ENCODE assay signal across 12 cellular contexts in genomic region chr1:19393051-19393450, GRCh38.
DNase-seq lines count a peak whose midpoint lies in the region; ATAC-seq and TF ChIP-seq lines count a peak whose summit lies in the region.
"Had no signal": no experiment of that assay in that cellular context is flagged by ENCODE, and none has a peak within 500 bp of the region (broad histone marks: within the 10 kb centered on the region; RNA-seq: fewer than 3 reads in every experiment).

No MANE protein-coding gene starts in this region.

- ATAC-seq in T-helper 17 cell = no peak
- peak in 1 of 2 donors; percentile 19 for ATAC-seq in stimulated activated naive B cell treated with anti-CD40 and anti-IgM and Interleukin-4, amounts not matched to agents 10 μg/mL and 1 μg/mL and 100 μg/mL, for 72 hours (replicated peaks)
- ATAC-seq in gastrocnemius medialis = no peak
- ATAC-seq in GM19467 (IDR thresholded peaks at IDR 0.05; ENCODE audit: unreplicated experiment) = no peak
- ATAC-seq: HCT116 had no signal

- intact Hi-C loops in activated CD4-positive, alpha-beta T cell treated with anti-CD3 and anti-CD28 coated beads, Interleukin-2, amount 10 ng/mL, durations not matched to agents 24 days and 14 days (cut with micrococcal nuclease) = loop anchor here (5.0 kb wide), 1 partner anchor 204 kb away; a partner anchor contains a TSS
- intact Hi-C loops in gastrocnemius medialis (cut with DNase I; ENCODE audit: low total_unique reads) = loop anchor here (5.0 kb wide), 1 partner anchor 204 kb away; a partner anchor contains a TSS

- H3K4me1 ChIP-seq in gastrocnemius medialis = peaks cover 14 to 17% of the 10 kb centered on the region in 2 donors

- H3K4me3 Mint-ChIP-seq in activated CD4-positive, alpha-beta T cell treated with anti-CD3 and anti-CD28 coated beads, Interleukin-2, amount 10 ng/mL, durations not matched to agents 24 days and 14 days = no peak overlapping the region
- H3K4me3 Mint-ChIP-seq in T-helper 17 cell (peak overlapping the region; percentile 25), glutamatergic neuron (ENCODE audit: unreplicated experiment) (no peak overlapping the region)
- peak overlapping the region; percentile 29 to 36 for H3K4me3 Mint-ChIP-seq in stimulated activated naive B cell treated with anti-CD40 and anti-IgM and Interleukin-4, amounts not matched to agents 10 μg/mL and 1 μg/mL and 100 μg/mL, for 72 hours

- TF ChIP-seq CTCF in glutamatergic neuron (IDR thresholded peaks at IDR 0.05; ENCODE audit: partially characterized antibody, unreplicated experiment) (no peak), gastrocnemius medialis (IDR thresholded peaks at IDR 0.05 in 4 of 5, conservative IDR thresholded peaks at IDR 0.05 in 1 of 5) (no peak)

- H3K36me3 Mint-ChIP-seq in activated CD4-positive, alpha-beta T cell treated with anti-CD3 and anti-CD28 coated beads, Interleukin-2, amount 10 ng/mL, durations not matched to agents 24 days and 14 days (ENCODE audit: low read depth) = peaks cover 7% of the 10 kb centered on the region
- H3K36me3 Mint-ChIP-seq in T-helper 17 cell (ENCODE audit: low read depth) = no peaks in the 10 kb centered on the region
- no peaks in the 10 kb centered on the region for H3K36me3 Mint-ChIP-seq in glutamatergic neuron (ENCODE audit: unreplicated experiment)
- peaks cover 0 to 26% of the 10 kb centered on the region in 2 donors for H3K36me3 Mint-ChIP-seq in stimulated activated naive B cell treated with anti-CD40 and anti-IgM and Interleukin-4, amounts not matched to agents 10 μg/mL and 1 μg/mL and 100 μg/mL, for 72 hours

- no peaks in the 10 kb centered on the region for H3K36me3 ChIP-seq in gastrocnemius medialis

- no peak for TF ChIP-seq POLR2A in gastrocnemius medialis (IDR thresholded peaks at IDR 0.05)

- in situ Hi-C loops in gastrocnemius medialis (cut with MboI; ENCODE audit: low sequenced_read_pairs in 4 of 4) = loop anchor here in 1 of 4 donors (25.0 kb wide), 1 partner anchor 94 kb away; the partner anchor contains the start of gene CAPZB

- peaks cover 45% of the 10 kb centered on the region for H3K4me1 Mint-ChIP-seq in activated CD4-positive, alpha-beta T cell treated with anti-CD3 and anti-CD28 coated beads, Interleukin-2, amount 10 ng/mL, durations not matched to agents 24 days and 14 days
- H3K4me1 Mint-ChIP-seq in T-helper 17 cell (peaks cover 53% of the 10 kb centered on the region), glutamatergic neuron (ENCODE audit: low read depth, unreplicated experiment) (peaks cover 15% of the 10 kb centered on the region)
- peaks cover 53 to 71% of the 10 kb centered on the region in 2 donors for H3K4me1 Mint-ChIP-seq in stimulated activated naive B cell treated with anti-CD40 and anti-IgM and Interleukin-4, amounts not matched to agents 10 μg/mL and 1 μg/mL and 100 μg/mL, for 72 hours

- no peaks in the 10 kb centered on the region for H3K9me3 Mint-ChIP-seq in activated CD4-positive, alpha-beta T cell treated with anti-CD3 and anti-CD28 coated beads, Interleukin-2, amount 10 ng/mL, durations not matched to agents 24 days and 14 days
- peaks cover 2% of the 10 kb centered on the region for H3K9me3 Mint-ChIP-seq in glutamatergic neuron (ENCODE audit: unreplicated experiment)
- H3K9me3 Mint-ChIP-seq in stimulated activated naive B cell treated with anti-CD40 and anti-IgM and Interleukin-4, amounts not matched to agents 10 μg/mL and 1 μg/mL and 100 μg/mL, for 72 hours = no peaks in the 10 kb centered on the region

- H3K27ac ChIP-seq in gastrocnemius medialis = no peak overlapping the region

- no peaks in the 10 kb centered on the region for H3K27me3 Mint-ChIP-seq in activated CD4-positive, alpha-beta T cell treated with anti-CD3 and anti-CD28 coated beads, Interleukin-2, amount 10 ng/mL, durations not matched to agents 24 days and 14 days
- H3K27me3 Mint-ChIP-seq in T-helper 17 cell = no peaks in the 10 kb centered on the region
- peaks cover 12% of the 10 kb centered on the region for H3K27me3 Mint-ChIP-seq in glutamatergic neuron (ENCODE audit: unreplicated experiment)
- no peaks in the 10 kb centered on the region for H3K27me3 Mint-ChIP-seq in stimulated activated naive B cell treated with anti-CD40 and anti-IgM and Interleukin-4, amounts not matched to agents 10 μg/mL and 1 μg/mL and 100 μg/mL, for 72 hours

- no peak overlapping the region for H3K4me3 ChIP-seq in gastrocnemius medialis

- H3K27me3 ChIP-seq in gastrocnemius medialis = no peaks in the 10 kb centered on the region

- peak overlapping the region; percentile 51 for H3K27ac Mint-ChIP-seq in activated CD4-positive, alpha-beta T cell treated with anti-CD3 and anti-CD28 coated beads, Interleukin-2, amount 10 ng/mL, durations not matched to agents 24 days and 14 days
- H3K27ac Mint-ChIP-seq in T-helper 17 cell = peak overlapping the region; percentile 94
- peak overlapping the region; percentile 12 for H3K27ac Mint-ChIP-seq in glutamatergic neuron (ENCODE audit: unreplicated experiment)
- peak overlapping the region; percentile 75 for H3K27ac Mint-ChIP-seq in stimulated activated naive B cell treated with anti-CD40 and anti-IgM and Interleukin-4, amounts not matched to agents 10 μg/mL and 1 μg/mL and 100 μg/mL, for 72 hours

- H3K9me3 ChIP-seq in T-helper 17 cell (ENCODE audit: control insufficient read depth, low read length, poor library complexity, severe bottlenecking) = no peaks in the 10 kb centered on the region
- H3K9me3 ChIP-seq in gastrocnemius medialis = no peaks in the 10 kb centered on the region

- no peak for DNase-seq in activated CD4-positive, alpha-beta T cell treated with anti-CD3 and anti-CD28 coated beads, Interleukin-2, amount 10 ng/mL, durations not matched to agents 24 days and 14 days
- DNase-seq in activated CD4-positive, alpha-beta T cell treated with anti-CD3 and anti-CD28 coated beads, Interleukin-2, amount 50 U/mL, for 48 hours = no peak
- DNase-seq in T-helper 17 cell = no peak
- DNase-seq in glutamatergic neuron = no peak
- DNase-seq in stimulated activated naive B cell treated with anti-CD40 and anti-IgM and Interleukin-4, amounts not matched to agents 10 μg/mL and 1 μg/mL and 100 μg/mL, for 72 hours = no peak
- DNase-seq in gastrocnemius medialis = no peak
- no peak for DNase-seq in islet precursor cell
- DNase-seq: effector CD4-positive, alpha-beta T cell; occipital lobe; stimulated activated CD4-positive, alpha-beta T cell treated with anti-CD3 and anti-CD28 coated beads, Interleukin-12 subunit alpha, Interleukin-12 subunit beta, amount 100 ng/mL, for 4 hours had no signal

Comparison
In these comparisons a context has a peak if more than half of its experiments do, and no peak if none do; other contexts are left out.
1. H3K27ac Mint-ChIP-seq: peak in every context shown above with its lines; median percentile 94 in T-helper 17 cell; 75 in stimulated activated naive B cell treated with anti-CD40 and anti-IgM and Interleukin-4, amounts not matched to agents 10 μg/mL and 1 μg/mL and 100 μg/mL, for 72 hours; 51 in activated CD4-positive, alpha-beta T cell treated with anti-CD3 and anti-CD28 coated beads, Interleukin-2, amount 10 ng/mL, durations not matched to agents 24 days and 14 days; 12 in glutamatergic neuron.
2. H3K4me3 Mint-ChIP-seq: peak in T-helper 17 cell (single experiment) and stimulated activated naive B cell treated with anti-CD40 and anti-IgM and Interleukin-4, amounts not matched to agents 10 μg/mL and 1 μg/mL and 100 μg/mL, for 72 hours (2 of 2); none in activated CD4-positive, alpha-beta T cell treated with anti-CD3 and anti-CD28 coated beads, Interleukin-2, amount 10 ng/mL, durations not matched to agents 24 days and 14 days (single experiment) and glutamatergic neuron (single experiment).